ENCODE assay signal across 1 cellular context in the genomic region with DNA sequence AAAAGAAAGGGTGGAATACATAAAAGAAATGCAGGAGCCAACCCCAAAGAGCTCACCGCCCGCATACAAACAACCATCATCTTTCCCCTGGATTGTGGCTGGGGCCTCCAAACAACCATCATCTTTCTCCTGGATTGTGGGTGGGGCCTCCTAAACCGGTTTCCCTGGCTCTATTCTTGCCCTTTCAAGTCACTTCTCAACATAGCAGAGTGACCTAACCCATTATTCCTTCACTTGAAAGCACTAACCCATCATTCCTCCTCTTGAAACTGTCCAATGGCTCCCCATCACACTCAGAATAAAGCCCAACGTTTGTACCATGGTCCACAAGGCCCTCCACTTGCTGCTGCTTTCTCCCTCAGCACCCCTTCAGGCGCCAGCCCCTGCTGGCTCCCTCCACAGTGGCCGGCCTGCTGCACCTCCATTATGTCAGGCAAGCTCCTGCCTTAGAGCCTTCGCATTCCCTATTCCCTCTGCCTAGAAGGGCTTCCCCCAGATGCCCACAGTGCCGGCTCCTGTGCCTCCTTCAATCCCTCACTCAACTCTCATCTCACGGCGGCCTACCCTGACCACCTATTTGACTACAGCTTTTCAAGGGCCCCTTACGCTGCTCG.
TF ChIP-seq lines count a peak whose summit lies in the region.

No MANE protein-coding gene starts in this region.

TF ChIP-seq in H1, 55 proteins besides CTCF, POLR2A, EP300 and RAD21:
- TF ChIP-seq ASH2L (IDR thresholded peaks at IDR 0.05; ENCODE audit: low read length) (peak; percentile 60), SP1 (IDR thresholded peaks at IDR 0.05; ENCODE audit: low read depth, low read length) (0 out of 2 replicates have a peak, but pooled peaks have one; percentile 27), TBP (IDR thresholded peaks at IDR 0.05; ENCODE audit: low read depth, low read length) (peak; percentile 67; the same call in 1 of the 2 replicates), MAFK (IDR thresholded peaks at IDR 0.05; ENCODE audit: low read depth, low read length) (no peak)
